ENCODE assay signal across 19 cellular contexts in the genomic region with DNA sequence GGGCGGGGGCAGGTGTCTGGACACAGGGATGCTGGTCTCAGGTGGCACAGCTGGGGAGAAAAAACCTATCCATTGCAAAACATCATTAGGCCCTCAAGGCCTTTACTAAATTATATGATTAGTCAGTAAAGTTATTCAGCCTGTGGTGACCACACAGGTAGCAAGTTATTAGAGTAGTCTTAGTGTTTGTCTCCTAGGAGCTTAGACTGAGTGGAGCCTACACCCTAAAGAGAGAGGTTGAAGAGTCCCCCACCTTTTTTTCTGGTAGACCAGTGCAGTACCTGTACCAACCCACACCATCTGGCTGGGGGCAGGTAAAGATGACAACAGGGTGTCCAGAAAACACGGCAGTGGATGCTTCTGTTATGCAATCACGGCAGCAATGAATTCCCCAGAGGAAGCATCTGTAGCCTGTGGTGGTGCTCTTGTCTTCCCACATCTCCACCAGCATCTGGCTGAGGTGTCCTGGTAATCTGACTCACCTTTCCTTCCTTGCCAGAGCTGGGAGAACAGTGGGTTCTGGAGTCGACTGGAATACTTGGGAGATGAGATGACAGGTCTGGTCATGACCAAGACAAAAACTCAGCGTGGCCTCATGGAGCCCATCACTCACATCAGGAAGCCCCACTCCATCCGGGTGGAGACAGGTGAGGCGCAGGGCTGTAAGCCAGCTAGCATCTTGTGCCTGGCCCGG. TPM values are rescaled to one million over a fixed set of nuclear protein-coding genes. Genes with fewer than 3 reads are reported as not detected.
"Had no signal": no experiment of that assay in that cellular context is flagged by ENCODE, and none has a peak within 500 bp of the region (broad histone marks: within the 10 kb centered on the region; RNA-seq: fewer than 3 reads in every experiment).

No MANE protein-coding gene starts in this region.

- H3K4me3 ChIP-seq: esophagus squamous epithelium, left ventricle myocardium inferior, thoracic aorta had no signal

- H3K36me3 ChIP-seq: esophagus squamous epithelium, left ventricle myocardium inferior, thoracic aorta had no signal

- ATAC-seq: activated T-helper 17 cell treated with anti-CD3 and anti-CD28 coated beads, Interleukin-2, amount 50 U/mL, for 72 hours; effector memory CD8-positive, alpha-beta T cell; stimulated activated naive CD8-positive, alpha-beta T cell treated with anti-CD3 and anti-CD28 coated beads, Interleukin-15, amount 100 ng/mL, for 72 hours had no signal

- H3K9me3 ChIP-seq: esophagus squamous epithelium, left ventricle myocardium inferior, thoracic aorta had no signal

- H3K27ac ChIP-seq: esophagus squamous epithelium, left ventricle myocardium inferior, thoracic aorta had no signal

- DNase-seq: activated B cell treated with CpG ODN at 0.5 μM for 24 hours; activated CD4-positive, alpha-beta T cell treated with anti-CD3 and anti-CD28 coated beads, Interleukin-2, amount 10 ng/mL, durations not matched to agents 7 days and 5 days; activated CD8-positive, alpha-beta memory T cell treated with anti-CD3 and anti-CD28 coated beads for 24 hours; activated naive CD4-positive, alpha-beta T cell treated with anti-CD3 and anti-CD28 coated beads for 36 hours; activated T-cell treated with anti-CD3 and anti-CD28 coated beads for 4 hours; effector memory CD8-positive, alpha-beta T cell; esophagus squamous epithelium; foreskin melanocyte; head of caudate nucleus; left ventricle myocardium inferior; mesenchymal stem cell; nephron progenitor cell; stimulated activated CD4-positive, alpha-beta T cell treated with anti-CD3 and anti-CD28 coated beads, Interleukin-15, amount 100 ng/mL, for 24 hours; stimulated activated CD4-positive, alpha-beta T cell treated with anti-CD3 and anti-CD28 coated beads, Interleukin-4, amount 100 ng/mL, for 24 hours; stimulated activated naive CD8-positive, alpha-beta T cell treated with anti-CD3 and anti-CD28 coated beads, Interleukin-15, amount 100 ng/mL, for 72 hours had no signal

- H3K27me3 ChIP-seq: esophagus squamous epithelium had no signal

RNA-seq across cellular contexts. Expression of gene EPN3, which starts 13.2 kb away (rescaled TPM):
- total RNA-seq: activated B cell treated with CpG ODN at 0.5 μM for 24 hours; activated CD4-positive, alpha-beta T cell treated with anti-CD3 and anti-CD28 coated beads, Interleukin-2, amount 10 ng/mL, durations not matched to agents 7 days and 5 days; activated naive CD4-positive, alpha-beta T cell treated with anti-CD3 and anti-CD28 coated beads for 36 hours; activated T-helper 17 cell treated with anti-CD3 and anti-CD28 coated beads, Interleukin-2, amount 50 U/mL, for 72 hours; osteocyte; skeletal muscle tissue had no signal

RNA-seq across cellular contexts. Expression of gene CACNA1G, which starts 41.2 kb away (rescaled TPM):
- total RNA-seq: activated CD4-positive, alpha-beta T cell treated with anti-CD3 and anti-CD28 coated beads, Interleukin-2, amount 10 ng/mL, durations not matched to agents 7 days and 5 days had no signal
